Comparison of ENCODE assay signal across 20 cellular contexts in the genomic region with DNA sequence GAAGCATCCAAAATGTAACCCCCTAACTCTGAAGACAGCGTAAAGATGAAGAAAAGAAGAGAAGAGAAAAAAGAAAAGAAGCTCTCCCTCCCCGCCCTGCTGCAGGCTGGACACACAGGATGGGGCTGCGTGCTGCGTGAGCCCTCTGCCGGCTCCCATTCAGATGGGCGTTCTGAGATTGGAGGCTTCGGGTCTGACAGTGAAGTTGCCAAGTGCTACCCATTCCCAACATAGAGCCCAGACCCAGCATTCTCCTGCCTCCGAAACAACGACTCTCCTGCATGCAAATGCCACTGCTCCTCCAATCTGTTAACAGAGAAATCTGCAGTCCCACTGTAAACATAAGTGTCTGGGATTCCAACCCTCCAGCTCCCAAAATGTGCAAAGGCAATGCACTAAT.
DNase-seq lines count a peak whose midpoint lies in the region; ATAC-seq and TF ChIP-seq lines count a peak whose summit lies in the region.
"Had no signal": no experiment of that assay in that cellular context is flagged by ENCODE, and none has a peak within 500 bp of the region (broad histone marks: within the 10 kb centered on the region; RNA-seq: fewer than 3 reads in every experiment).

No MANE protein-coding gene starts in this region.

- H3K36me3 Mint-ChIP-seq in GM23338 (ENCODE audit: low read depth) (no peaks in the 10 kb centered on the region), WTC11 (no peaks in the 10 kb centered on the region)
- no peaks in the 10 kb centered on the region for H3K36me3 Mint-ChIP-seq in stimulated activated memory B cell treated with anti-CD40 and anti-IgM and Interleukin-4, amounts not matched to agents 10 μg/mL and 1 μg/mL and 100 μg/mL, for 72 hours
- H3K36me3 Mint-ChIP-seq: stimulated activated effector memory CD8-positive, alpha-beta T cell treated with anti-CD3 and anti-CD28 coated beads, Interleukin-12 subunit alpha, Interleukin-12 subunit beta, amount 100 ng/mL, for 72 hours had no signal

- H3K27me3 Mint-ChIP-seq in GM23338 (ENCODE audit: insufficient read depth, low read depth, poor library complexity) (peaks cover 5% of the 10 kb centered on the region), WTC11 (ENCODE audit: low read depth) (no peaks in the 10 kb centered on the region; the same call in 1 of the 2 replicates)
- H3K27me3 Mint-ChIP-seq in stimulated activated memory B cell treated with anti-CD40 and anti-IgM and Interleukin-4, amounts not matched to agents 10 μg/mL and 1 μg/mL and 100 μg/mL, for 72 hours = no peaks in the 10 kb centered on the region
- H3K27me3 Mint-ChIP-seq: activated CD4-positive, alpha-beta T cell treated with anti-CD3 and anti-CD28 coated beads for 36 hours had no signal

- no peak overlapping the region for H3K27ac ChIP-seq in GM23338 (ENCODE audit: low read depth)
- H3K27ac ChIP-seq in SK-N-SH (ENCODE audit: low read depth in 2 of 2, low read length in 1 of 2) = no peak overlapping the region
- H3K27ac ChIP-seq: BLaER1 treated with 17β-estradiol and CSF1 and Interleukin-3, amounts not matched to agents 10 nM and 100 nM; coronary artery; neutrophil; SK-N-MC; tibial artery had no signal

- no peaks in the 10 kb centered on the region for H3K36me3 ChIP-seq in GM23338 (ENCODE audit: insufficient read depth)
- no peaks in the 10 kb centered on the region for H3K36me3 ChIP-seq in SK-N-SH (replicated peaks in 1 of 2; ENCODE audit: control insufficient read depth in 1 of 2, insufficient read depth in 2 of 2, low read length in 1 of 2)
- H3K36me3 ChIP-seq: BLaER1 treated with 17β-estradiol and CSF1 and Interleukin-3, amounts not matched to agents 10 nM and 100 nM; neutrophil; tibial artery had no signal

- H3K27ac Mint-ChIP-seq in GM23338 = no peak overlapping the region
- H3K27ac Mint-ChIP-seq in WTC11 = no peak overlapping the region
- H3K27ac Mint-ChIP-seq in stimulated activated memory B cell treated with anti-CD40 and anti-IgM and Interleukin-4, amounts not matched to agents 10 μg/mL and 1 μg/mL and 100 μg/mL, for 72 hours = peak overlapping the region; percentile 86
- H3K27ac Mint-ChIP-seq: activated CD4-positive, alpha-beta T cell treated with anti-CD3 and anti-CD28 coated beads for 36 hours; activated T-helper 2 cell treated with anti-CD3 and anti-CD28 coated beads, Interferon-gamma antibody, Interleukin-2, Interleukin-4, amounts not matched to agents 10 μg/mL and 5 μg/mL and 100 μg/mL, durations not matched to agents 14 hours and 24 hours and 36 hours; stimulated activated effector memory CD8-positive, alpha-beta T cell treated with anti-CD3 and anti-CD28 coated beads, Interleukin-12 subunit alpha, Interleukin-12 subunit beta, amount 100 ng/mL, for 72 hours had no signal

- TF ChIP-seq CTCF in GM23338 (conservative IDR thresholded peaks at IDR 0.05; ENCODE audit: low read depth in 2 of 2) (peak in 1 of 2 experiments; percentile 46; a peak in 2 of 4 replicates), WTC11 (IDR thresholded peaks at IDR 0.05) (no peak), SK-N-SH (IDR thresholded peaks at IDR 0.05) (no peak)

- H3K4me1 Mint-ChIP-seq in GM23338 (peaks cover 39% of the 10 kb centered on the region), WTC11 (peaks cover 36% of the 10 kb centered on the region)
- H3K4me1 Mint-ChIP-seq in stimulated activated memory B cell treated with anti-CD40 and anti-IgM and Interleukin-4, amounts not matched to agents 10 μg/mL and 1 μg/mL and 100 μg/mL, for 72 hours = peaks cover 76% of the 10 kb centered on the region
- H3K4me1 Mint-ChIP-seq: activated CD4-positive, alpha-beta T cell treated with anti-CD3 and anti-CD28 coated beads for 36 hours; stimulated activated effector memory CD8-positive, alpha-beta T cell treated with anti-CD3 and anti-CD28 coated beads, Interleukin-12 subunit alpha, Interleukin-12 subunit beta, amount 100 ng/mL, for 72 hours had no signal

- H3K9me2 ChIP-seq in GM23338 (ENCODE audit: insufficient read depth) (no peaks in the 10 kb centered on the region), SK-N-SH (no peaks in the 10 kb centered on the region)

- no peak overlapping the region for H3K9ac ChIP-seq in SK-N-SH
- H3K9ac ChIP-seq: BLaER1 treated with 17β-estradiol and CSF1 and Interleukin-3, amounts not matched to agents 10 nM and 100 nM had no signal

- H3K9me3 ChIP-seq in SK-N-SH = no peaks in the 10 kb centered on the region
- H3K9me3 ChIP-seq: BLaER1 treated with 17β-estradiol and CSF1 and Interleukin-3, amounts not matched to agents 10 nM and 100 nM; neutrophil; tibial artery had no signal

- no peak for TF ChIP-seq EP300 in SK-N-SH (IDR thresholded peaks at IDR 0.05; ENCODE audit: borderline replicate concordance in 1 of 2, low read depth in 1 of 2, low read length in 1 of 2)

- peak overlapping the region; percentile 87 for H2AFZ ChIP-seq in GM23338
- no peak overlapping the region for H2AFZ ChIP-seq in SK-N-SH (ENCODE audit: low read depth)

- H3F3A ChIP-seq in GM23338 (replicated peaks; ENCODE audit: low read depth) (no peaks in the 10 kb centered on the region), SK-N-SH (replicated peaks; ENCODE audit: insufficient read depth) (no peaks in the 10 kb centered on the region)

- ATAC-seq in GM23338 (peak; percentile 93), WTC11 (peak; percentile 89), left ventricle myocardium superior (peak; percentile 85), HG03460 (IDR thresholded peaks at IDR 0.05; ENCODE audit: unreplicated experiment) (no peak)
- no peak for ATAC-seq in stimulated activated memory B cell treated with anti-CD40 and anti-IgM and Interleukin-4, amounts not matched to agents 10 μg/mL and 1 μg/mL and 100 μg/mL, for 72 hours
- ATAC-seq: activated CD4-positive, alpha-beta T cell treated with anti-CD3 and anti-CD28 coated beads for 36 hours; left colon; Panc1 had no signal

- H3K27me3 ChIP-seq in GM23338 (ENCODE audit: insufficient read depth) (no peaks in the 10 kb centered on the region), SK-N-SH (ENCODE audit: insufficient read depth) (no peaks in the 10 kb centered on the region; the same call in 1 of the 2 replicates)
- H3K27me3 ChIP-seq: BLaER1 treated with 17β-estradiol and CSF1 and Interleukin-3, amounts not matched to agents 10 nM and 100 nM; neutrophil; tibial artery had no signal

- CTCF ChIA-PET in WTC11 (lab: Charles Lee) (interaction anchor here (0.8 to 1.0 kb wide), 2 partner anchors 12 to 386 kb away, joined by 3 read pairs; no protein-coding TSS in a partner anchor), SK-N-SH (lab: Yijun Ruan, JAX) (no interaction called here)

- no peaks in the 10 kb centered on the region for H3K79me2 ChIP-seq in GM23338 (replicated peaks; ENCODE audit: insufficient read depth)
- no peaks in the 10 kb centered on the region for H3K79me2 ChIP-seq in SK-N-SH (ENCODE audit: insufficient read depth)

- intact Hi-C loops in left ventricle myocardium superior (cut with micrococcal nuclease) = no loop called here

- WGBS in SK-N-SH (ENCODE audit: low lambda C conversion rate) = 54% methylated on average over 9 of the region's 9 CpGs

- peak; percentile 55 for DNase-seq in GM23338 (ENCODE audit: low spot score)
- DNase-seq in WTC11 (ENCODE audit: low spot score) = no peak
- peak; percentile 37 for DNase-seq in left ventricle myocardium superior
- no peak for DNase-seq in SK-N-SH
- no peak for DNase-seq in DMS79 (lab: John Stamatoyannopoulos, UW)
- DNase-seq: activated CD4-positive, alpha-beta T cell treated with anti-CD3 and anti-CD28 coated beads for 36 hours; foreskin fibroblast; left colon; NCI-H1436 treated with DMSO at 0.1 percent for 48 hours; NCI-H2171 treated with DMSO at 0.1 percent for 48 hours; tibial artery had no signal

- POLR2A ChIA-PET in WTC11 (lab: Charles Lee) = no interaction called here
- POLR2A ChIA-PET in SK-N-SH (lab: Yijun Ruan, JAX) = no interaction called here

- H3K4me2 ChIP-seq in GM23338 (0 out of 2 replicates have a peak overlapping the region, but pooled peaks have one; percentile 32), SK-N-SH (no peak overlapping the region)

- H3K4me1 ChIP-seq in GM23338 (ENCODE audit: insufficient read depth) (peaks cover 29% of the 10 kb centered on the region), SK-N-SH (ENCODE audit: control insufficient read depth in 1 of 2, insufficient read depth in 2 of 2, low read depth in 1 of 2, low read length in 1 of 2) (no peaks in the 10 kb centered on the region)
- H3K4me1 ChIP-seq: tibial artery had no signal

- H3K4me3 ChIP-seq in GM23338 (no peak overlapping the region), SK-N-SH (ENCODE audit: low read depth in 2 of 2, low read length in 1 of 2) (no peak overlapping the region)
- H3K4me3 ChIP-seq: BLaER1 treated with 17β-estradiol and CSF1 and Interleukin-3, amounts not matched to agents 10 nM and 100 nM; coronary artery; SK-N-MC; tibial artery had no signal

- H4K20me1 ChIP-seq in GM23338 (replicated peaks; ENCODE audit: insufficient read depth) = no peaks in the 10 kb centered on the region
- no peaks in the 10 kb centered on the region for H4K20me1 ChIP-seq in SK-N-SH (ENCODE audit: insufficient read depth)
- H4K20me1 ChIP-seq: BLaER1 treated with 17β-estradiol and CSF1 and Interleukin-3, amounts not matched to agents 10 nM and 100 nM had no signal

- TF ChIP-seq RAD21 in SK-N-SH (IDR thresholded peaks at IDR 0.05; ENCODE audit: low read length) = no peak

- H3K4me3 Mint-ChIP-seq in GM23338 = no peak overlapping the region
- H3K4me3 Mint-ChIP-seq in WTC11 = no peak overlapping the region
- no peak overlapping the region for H3K4me3 Mint-ChIP-seq in stimulated activated memory B cell treated with anti-CD40 and anti-IgM and Interleukin-4, amounts not matched to agents 10 μg/mL and 1 μg/mL and 100 μg/mL, for 72 hours
- H3K4me3 Mint-ChIP-seq: activated CD4-positive, alpha-beta T cell treated with anti-CD3 and anti-CD28 coated beads for 36 hours; stimulated activated effector memory CD8-positive, alpha-beta T cell treated with anti-CD3 and anti-CD28 coated beads, Interleukin-12 subunit alpha, Interleukin-12 subunit beta, amount 100 ng/mL, for 72 hours had no signal

- H3K9me3 Mint-ChIP-seq in GM23338 (no peaks in the 10 kb centered on the region), WTC11 (no peaks in the 10 kb centered on the region)
- no peaks in the 10 kb centered on the region for H3K9me3 Mint-ChIP-seq in stimulated activated memory B cell treated with anti-CD40 and anti-IgM and Interleukin-4, amounts not matched to agents 10 μg/mL and 1 μg/mL and 100 μg/mL, for 72 hours
- H3K9me3 Mint-ChIP-seq: activated T-helper 2 cell treated with anti-CD3 and anti-CD28 coated beads, Interferon-gamma antibody, Interleukin-2, Interleukin-4, amounts not matched to agents 10 μg/mL and 5 μg/mL and 100 μg/mL, durations not matched to agents 14 hours and 24 hours and 36 hours; stimulated activated effector memory CD8-positive, alpha-beta T cell treated with anti-CD3 and anti-CD28 coated beads, Interleukin-12 subunit alpha, Interleukin-12 subunit beta, amount 100 ng/mL, for 72 hours had no signal

TF ChIP-seq in WTC11, 78 proteins besides CTCF, POLR2A, EP300 and RAD21 (continues in another document):
- no peak for TF ChIP-seq MXD4 (CRISPR knock-in tag; IDR thresholded peaks at IDR 0.05; ENCODE audit: borderline replicate concordance)

Comparison
In these comparisons a context has a peak if more than half of its experiments do, and no peak if none do; other contexts are left out.
1. ATAC-seq: peak in GM23338 (single experiment), WTC11 (single experiment) and left ventricle myocardium superior (single experiment); none in stimulated activated memory B cell treated with anti-CD40 and anti-IgM and Interleukin-4, amounts not matched to agents 10 μg/mL and 1 μg/mL and 100 μg/mL, for 72 hours (single experiment) and HG03460 (single experiment).
2. DNase-seq: peak in GM23338 (single experiment) and left ventricle myocardium superior (single experiment); none in WTC11 (single experiment), SK-N-SH (single experiment) and DMS79 (single experiment).